8 cellular contexts compared by ENCODE assay signal in genomic region chr15:101126618-101127502, GRCh38.
DNase-seq lines count a peak whose midpoint lies in the region; ATAC-seq lines count a peak whose summit lies in the region.

No MANE protein-coding gene starts in this region.

- H3K4me1 ChIP-seq in naive thymus-derived CD4-positive, alpha-beta T cell (ENCODE audit: control insufficient read depth in 2 of 2, insufficient read depth in 2 of 2, low read length in 2 of 2) = peaks cover 24 to 25% of the 10 kb centered on the region in 2 donors

- H3K36me3 ChIP-seq in naive thymus-derived CD4-positive, alpha-beta T cell (ENCODE audit: control insufficient read depth in 2 of 3, insufficient read depth in 3 of 3, low read length in 3 of 3) = no peaks in the 10 kb centered on the region

- H3K9me3 ChIP-seq in naive thymus-derived CD4-positive, alpha-beta T cell (ENCODE audit: control insufficient read depth in 2 of 3, low read length in 3 of 3) = no peaks in the 10 kb centered on the region

- peak overlapping the region; percentile 59 for H3K27ac ChIP-seq in caudate nucleus (ENCODE audit: low read depth, low read length)
- peak overlapping the region; percentile 43 for H3K27ac ChIP-seq in naive thymus-derived CD4-positive, alpha-beta T cell (ENCODE audit: low read depth, low read length)

- H3K4me1 Mint-ChIP-seq in naive thymus-derived CD4-positive, alpha-beta T cell = peaks cover 35 to 73% (median 42%) of the 10 kb centered on the region in 7 donors

- POLR2A ChIA-PET in naive thymus-derived CD4-positive, alpha-beta T cell (lab: Charles Lee) = no interaction called here

- H3K27ac Mint-ChIP-seq in naive thymus-derived CD4-positive, alpha-beta T cell = peak overlapping the region; percentile 31 to 98 (median 92)

- peak overlapping the region; percentile 5 for H3K4me3 ChIP-seq in naive thymus-derived CD4-positive, alpha-beta T cell (ENCODE audit: low read length)

- H3K36me3 Mint-ChIP-seq in naive thymus-derived CD4-positive, alpha-beta T cell = peaks cover 0 to 29% (median 0%) of the 10 kb centered on the region in 5 donors

- peaks cover 0 to 6% (median 0%) of the 10 kb centered on the region in 5 donors for H3K27me3 Mint-ChIP-seq in naive thymus-derived CD4-positive, alpha-beta T cell

- H3K27me3 ChIP-seq in naive thymus-derived CD4-positive, alpha-beta T cell (ENCODE audit: control insufficient read depth in 2 of 2, insufficient read depth in 2 of 2, low read length in 2 of 2) = no peaks in the 10 kb centered on the region

- intact Hi-C loops in naive thymus-derived CD4-positive, alpha-beta T cell (cut with micrococcal nuclease) = loop anchor here in 1 of 2 donors (2.0 to 5.0 kb wide), 3 partner anchors 40 to 116 kb away; no protein-coding TSS in a partner anchor
- intact Hi-C loops in left colon (cut with DNase I, micrococcal nuclease) = no loop called here

- peak; percentile 58 for ATAC-seq in HG02798 (IDR thresholded peaks at IDR 0.05; ENCODE audit: poor library complexity, unreplicated experiment)
- ATAC-seq in naive thymus-derived CD4-positive, alpha-beta T cell = peak; percentile 30
- ATAC-seq in left colon = no peak

- peak overlapping the region; percentile 27 to 84 (median 66) for H3K4me3 Mint-ChIP-seq in naive thymus-derived CD4-positive, alpha-beta T cell

- CTCF ChIA-PET in naive thymus-derived CD4-positive, alpha-beta T cell (lab: Charles Lee) = no interaction called here

- DNase-seq in NOMO-1 treated with dmso at 0.1 percent for 144 hours (lab: John Stamatoyannopoulos, UW; ENCODE audit: unreplicated experiment) (peak; percentile 54), NOMO-1 treated with DMSO at 0.1 percent for 48 hours (lab: John Stamatoyannopoulos, UW; ENCODE audit: unreplicated experiment) (no peak), NCI-H69 (lab: John Stamatoyannopoulos, UW) (peak; percentile 93), caudate nucleus (lab: John Stamatoyannopoulos, UW) (no peak), NCI-H446 treated with DMSO at 0.1 percent for 48 hours (lab: John Stamatoyannopoulos, UW) (no peak), left colon (no peak)
- DNase-seq in naive thymus-derived CD4-positive, alpha-beta T cell = peak in 1 of 9 donors; percentile 8

- H3K9me3 Mint-ChIP-seq in naive thymus-derived CD4-positive, alpha-beta T cell = peaks cover 0 to 8% (median 0%) of the 10 kb centered on the region in 11 donors

Comparison
In these comparisons a context has a peak if more than half of its experiments do, and no peak if none do; other contexts are left out.
1. DNase-seq: peak in NOMO-1 treated with dmso at 0.1 percent for 144 hours (single experiment) and NCI-H69 (single experiment); none in NOMO-1 treated with DMSO at 0.1 percent for 48 hours (single experiment), caudate nucleus (0 of 61), NCI-H446 treated with DMSO at 0.1 percent for 48 hours (single experiment) and left colon (0 of 2).